8 cellular contexts compared by ENCODE assay signal in the genomic region with DNA sequence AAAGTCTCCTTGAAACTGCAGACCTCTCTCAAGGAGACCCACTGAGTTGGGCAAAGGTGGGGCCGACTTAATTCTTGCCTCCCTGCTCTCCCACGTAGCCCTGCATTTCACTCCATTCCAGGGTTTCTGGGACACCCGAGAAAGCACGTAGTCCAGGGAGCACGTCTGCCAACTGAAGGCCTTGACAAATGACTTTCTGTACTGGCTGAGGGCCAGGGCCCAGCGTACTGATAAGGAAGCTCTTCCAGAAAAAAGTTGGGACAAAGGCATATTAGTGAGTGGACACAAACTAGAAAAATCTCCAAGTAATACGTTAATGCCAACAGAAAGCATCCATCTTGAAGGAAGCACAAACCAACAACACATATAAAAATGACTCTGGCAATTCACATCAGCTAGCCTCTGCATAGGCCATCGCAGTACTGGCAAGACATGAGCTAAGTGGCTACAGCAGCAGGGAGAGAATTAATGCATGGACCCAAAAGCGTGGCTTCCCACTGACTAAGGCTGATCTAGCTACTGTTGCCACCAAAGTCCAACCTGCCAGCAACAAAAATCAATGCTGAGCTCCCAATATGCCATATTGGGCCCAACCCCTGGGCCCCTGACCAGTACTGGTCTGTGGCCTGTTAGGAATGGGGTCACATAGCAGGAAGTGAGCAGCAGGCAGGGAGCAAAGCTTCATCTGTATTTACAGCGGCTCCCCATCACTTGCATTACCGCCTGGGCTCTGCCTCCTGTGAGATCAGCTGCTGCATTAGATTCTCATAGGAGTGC. TPM values are rescaled to one million over a fixed set of nuclear protein-coding genes. Genes with fewer than 3 reads are reported as not detected.
DNase-seq lines count a peak whose midpoint lies in the region; ATAC-seq, FAIRE-seq and TF ChIP-seq lines count a peak whose summit lies in the region.
"Not testable (repeated sequence)": the region's sequence is repeated elsewhere in the genome, so short reads cannot be mapped to it uniquely, and the experiment has no call there.

No MANE protein-coding gene starts in this region.

- peaks cover 0 to 31% (median 11%) of the 10 kb centered on the region in 12 donors for H3K4me1 ChIP-seq in heart left ventricle
- H3K4me1 ChIP-seq in right atrium auricular region: peaks cover 0 to 23% of the 10 kb centered on the region in 2 donors
- H3K4me1 ChIP-seq in HepG2 (ENCODE audit: insufficient read depth, low read length): peaks cover 20% of the 10 kb centered on the region
- not testable (repeated sequence) for H3K4me1 ChIP-seq in spleen

- H3K4me1 Mint-ChIP-seq in nephron: peaks cover 12% of the 10 kb centered on the region

- CTCF ChIA-PET in HepG2 (lab: Yijun Ruan, JAX; ENCODE audit: low intra/inter-chr PET ratio, low total read pairs): not testable (repeated sequence)

- peak overlapping the region; percentile 41 to 89 (median 73) for H3K27ac Mint-ChIP-seq in nephron

- TF ChIP-seq RAD21 in HepG2 (CRISPR knock-in tag; IDR thresholded peaks at IDR 0.05): not testable (repeated sequence)

- not testable (repeated sequence) for H3K9me3 ChIP-seq in heart left ventricle; right atrium auricular region; HepG2 (ENCODE audit: low read length); spleen

- WGBS in heart left ventricle, 4 donors: 28 to 52% (median 39%) methylated on average over 6 to 10 of the region's 11 CpGs
- 8% methylated on average over 2 of the region's 11 CpGs for WGBS in HepG2 (ENCODE audit: low lambda C conversion rate)
- WGBS in spleen, 5 donors: 64 to 83% (median 72%) methylated on average over 6 to 9 of the region's 11 CpGs

- ATAC-seq in heart left ventricle (peak in 3 of 4 donors; percentile 52 to 68 (median 64)), HepG2 (peak; percentile 92)

- POLR2A ChIA-PET in HepG2 (lab: Yijun Ruan, JAX): interaction anchor here (1.0 to 1.4 kb wide), 2 partner anchors 18 to 20 kb away, joined by 3 to 5 read pairs; partner anchors contain the start of gene FUNDC2

- not testable (repeated sequence) for TF ChIP-seq CTCF in fibroblast of pulmonary artery (IDR thresholded peaks at IDR 0.05; ENCODE audit: low read length, missing control alignments); heart left ventricle (IDR thresholded peaks at IDR 0.05); right atrium auricular region (IDR thresholded peaks at IDR 0.05); HepG2 (CRISPR knock-in tag; IDR thresholded peaks at IDR 0.05); nephron (IDR thresholded peaks at IDR 0.05; ENCODE audit: unreplicated experiment in 3 of 3); spleen (IDR thresholded peaks at IDR 0.05 in 8 of 11, conservative IDR thresholded peaks at IDR 0.05 in 3 of 11)

- FAIRE-seq in GM12891 (lab: Jason Lieb, UNC): peak; percentile 80
- FAIRE-seq in HepG2 (lab: Jason Lieb, UNC): not testable (repeated sequence)

- H3K4me3 Mint-ChIP-seq in nephron: not testable (repeated sequence)

- H2AFZ ChIP-seq in HepG2 (ENCODE audit: low read length): peak overlapping the region; percentile 23

- H3K79me2 ChIP-seq in HepG2 (ENCODE audit: insufficient read depth, low read length): not testable (repeated sequence)

- intact Hi-C loops in heart left ventricle (cut with DNase I); HepG2 (cut with micrococcal nuclease; ENCODE audit: unreplicated experiment); spleen (cut with DNase I; ENCODE audit: low total_unique reads): not testable (repeated sequence)

- not testable (repeated sequence) for H3K36me3 ChIP-seq in heart left ventricle; right atrium auricular region; HepG2 (replicated peaks in 1 of 2; ENCODE audit: control insufficient read depth in 1 of 2, insufficient read depth in 2 of 2, low read length in 2 of 2); spleen

- in situ Hi-C loops in HepG2 (cut with HindIII; ENCODE audit: extremely low pct_ligation_motif_present, low pct_unique_long_range_greater_than_20kb): not testable (repeated sequence)

- BruUV-seq in HepG2 (replicated peaks; lab: Mats Ljungman, UMichigan): not testable (repeated sequence)

- TF ChIP-seq POLR2A in GM12891 (IDR thresholded peaks at IDR 0.05; ENCODE audit: low read depth, low read length); heart left ventricle (IDR thresholded peaks at IDR 0.05); HepG2 (IDR thresholded peaks at IDR 0.05; ENCODE audit: insufficient read depth in 1 of 2, low read depth in 2 of 2, low read length in 2 of 2); spleen (IDR thresholded peaks at IDR 0.05): not testable (repeated sequence)

- not testable (repeated sequence) for H3K4me3 ChIP-seq in fibroblast of pulmonary artery (replicated peaks; ENCODE audit: low read depth, low read length); heart left ventricle; right atrium auricular region; spleen
- H3K4me3 ChIP-seq in HepG2 (replicated peaks in 1 of 3; ENCODE audit: insufficient read depth in 1 of 3, low read depth in 2 of 3, low read length in 3 of 3): 0 out of 6 replicates have a peak overlapping the region, but pooled peaks of 1 of the 3 experiments have one; percentile 28

- not testable (repeated sequence) for H3K27me3 Mint-ChIP-seq in nephron (ENCODE audit: low read depth)

- peak overlapping the region; percentile 63 for H3K4me2 ChIP-seq in HepG2 (ENCODE audit: low read depth, low read length)

- not testable (repeated sequence) for H3K27me3 ChIP-seq in heart left ventricle; right atrium auricular region; HepG2 (ENCODE audit: control insufficient read depth in 1 of 2, insufficient read depth in 2 of 2, low read length in 2 of 2); spleen (replicated peaks in 1 of 7)

- H3K27ac ChIP-seq in heart left ventricle (peak overlapping the region in 11 of 12 donors; percentile 31 to 74 (median 53)), right atrium auricular region (peak overlapping the region; percentile 51 to 56), HepG2 (ENCODE audit: extremely low read length, insufficient read depth, low read length) (peak overlapping the region; percentile 54), spleen (peak overlapping the region in 6 of 8 donors; percentile 30 to 64 (median 52))

- H3K36me3 Mint-ChIP-seq in nephron (ENCODE audit: low read depth): not testable (repeated sequence)

- not testable (repeated sequence) for H4K20me1 ChIP-seq in HepG2 (ENCODE audit: insufficient read depth, low read length)

- H3K9me3 Mint-ChIP-seq in nephron: peaks cover 21% of the 10 kb centered on the region

- H3K9ac ChIP-seq in HepG2 (ENCODE audit: insufficient read depth, low read depth, low read length): not testable (repeated sequence)

- DNase-seq in GM12891 (ENCODE audit: insufficient read length, low spot score); heart left ventricle; right atrium auricular region (ENCODE audit: low spot score); spleen: not testable (repeated sequence)
- DNase-seq in amniotic epithelial cell (ENCODE audit: low read depth): peak; percentile 15
- DNase-seq in fibroblast of pulmonary artery (ENCODE audit: low read depth): peak; percentile 39
- peak; percentile 1 for DNase-seq in HepG2 (ENCODE audit: low spot score)

- not testable (repeated sequence) for TF ChIP-seq EP300 in HepG2 (IDR thresholded peaks at IDR 0.05; ENCODE audit: low read depth in 2 of 2, low read length in 2 of 2); HepG2 (CRISPR knock-in tag; IDR thresholded peaks at IDR 0.05; ENCODE audit: borderline replicate concordance)

RNA-seq across cellular contexts. Expression of gene F8, which starts 15.4 kb away (rescaled TPM):
- polyA plus RNA-seq in GM12891 (2012; ENCODE audit: low read depth, missing spikeins): 5.9 TPM
- total RNA-seq in heart left ventricle (10 to 100 TPM; 26.9 to 75.1 (median 44.3) TPM), right atrium auricular region (10 to 100 TPM; 41.2 to 42.9 TPM), HepG2 (2016; rRNA removed; fragmentation: Illumina TruSeq; extraction: Trizol) (0.21 and 0.29 TPM in 2 replicates), spleen (100 to 1,000 TPM in 1 of 7 donors, 10 to 100 TPM in 6; 53.2 to 135 (median 75.6) TPM)
- polyA plus RNA-seq in heart left ventricle (10 to 100 TPM; 32.6 to 60.2 TPM), HepG2 (2011; rRNA removed) (0.37 and 0.61 TPM in 2 replicates), spleen (10 to 100 TPM in 1 of 3 donors, 1 to 10 TPM in 2; 3.4 to 12.1 (median 9.3) TPM)
- 0.10 TPM in 1 of 2 replicates, not detected in the other for total RNA-seq in HepG2 (2016; cell fraction: cytosol; rRNA removed; fragmentation: Illumina TruSeq; extraction: Trizol; ENCODE audit: low read depth)
- 0.13 and 0.76 TPM in 2 replicates for total RNA-seq in HepG2 (2016; cell fraction: insoluble cytoplasmic fraction; rRNA removed; fragmentation: Illumina TruSeq; extraction: Trizol)
- total RNA-seq in HepG2 (2016; cell fraction: membrane; rRNA removed; fragmentation: Illumina TruSeq; extraction: Trizol): 0.34 and 0.40 TPM in 2 replicates
- 0.43 and 0.47 TPM in 2 replicates for total RNA-seq in HepG2 (2016; cell fraction: nucleus; rRNA removed; fragmentation: Illumina TruSeq; extraction: Trizol)
- 0.27 and 0.32 TPM in 2 replicates for polyA plus RNA-seq in HepG2 (2011; cell fraction: cytosol; rRNA removed)
- polyA plus RNA-seq in HepG2 (2011; cell fraction: nucleus; rRNA removed): 0.19 and 0.23 TPM in 2 replicates
- polyA plus RNA-seq in HepG2 (2012): 0.15 and 0.30 TPM in 2 replicates
- polyA plus RNA-seq in HepG2 (2016; cell fraction: cytosol; fragmentation: Illumina TruSeq; extraction: Trizol; ENCODE audit: low read depth): 0.12 and 0.15 TPM in 2 replicates
- 0.32 and 0.61 TPM in 2 replicates for polyA plus RNA-seq in HepG2 (2016; cell fraction: insoluble cytoplasmic fraction; fragmentation: Illumina TruSeq; extraction: Trizol; ENCODE audit: low read depth)
- polyA plus RNA-seq in HepG2 (2016; cell fraction: membrane; fragmentation: Illumina TruSeq; extraction: Trizol; ENCODE audit: low read depth): 0.24 and 0.27 TPM in 2 replicates
- 0.17 and 0.18 TPM in 2 replicates for polyA plus RNA-seq in HepG2 (2016; cell fraction: nucleus; fragmentation: Illumina TruSeq; extraction: Trizol; ENCODE audit: insufficient read depth, low read depth)
- polyA minus RNA-seq in HepG2 (2011; rRNA and poly(A)+ RNA removed; ENCODE audit: low replicate concordance): 0.72 and 2.8 TPM in 2 replicates
- polyA minus RNA-seq in HepG2 (2011; cell fraction: cytosol; rRNA and poly(A)+ RNA removed): 0.49 TPM in 1 of 2 replicates, not detected in the other
- 0.52 and 0.75 TPM in 2 replicates for polyA minus RNA-seq in HepG2 (2011; cell fraction: nucleus; rRNA and poly(A)+ RNA removed)

RNA-seq across cellular contexts. Expression of gene FUNDC2, which starts 19.6 kb away (rescaled TPM):
- polyA plus RNA-seq in GM12891 (2012; ENCODE audit: low read depth, missing spikeins): 104 TPM
- 100 to 1,000 TPM; 147 to 390 (median 259) TPM for total RNA-seq in heart left ventricle
- 100 to 1,000 TPM; 445 TPM for polyA plus RNA-seq in heart left ventricle
- 100 to 1,000 TPM; 146 to 178 TPM for total RNA-seq in right atrium auricular region
- total RNA-seq in HepG2 (2016; rRNA removed; fragmentation: Illumina TruSeq; extraction: Trizol): 65.3 and 81.6 TPM in 2 replicates
- total RNA-seq in HepG2 (2016; cell fraction: cytosol; rRNA removed; fragmentation: Illumina TruSeq; extraction: Trizol; ENCODE audit: low read depth): 48.9 and 60.1 TPM in 2 replicates
- total RNA-seq in HepG2 (2016; cell fraction: insoluble cytoplasmic fraction; rRNA removed; fragmentation: Illumina TruSeq; extraction: Trizol): 66.6 and 82.1 TPM in 2 replicates
- total RNA-seq in HepG2 (2016; cell fraction: membrane; rRNA removed; fragmentation: Illumina TruSeq; extraction: Trizol): 83.8 and 87.5 TPM in 2 replicates
- 23.8 and 26.8 TPM in 2 replicates for total RNA-seq in HepG2 (2016; cell fraction: nucleus; rRNA removed; fragmentation: Illumina TruSeq; extraction: Trizol)
- polyA plus RNA-seq in HepG2 (2011; rRNA removed): 92.9 and 109 TPM in 2 replicates
- 68.4 and 100 TPM in 2 replicates for polyA plus RNA-seq in HepG2 (2011; cell fraction: cytosol; rRNA removed)
- polyA plus RNA-seq in HepG2 (2011; cell fraction: nucleus; rRNA removed): 24.9 and 29.2 TPM in 2 replicates
- 88.7 and 108 TPM in 2 replicates for polyA plus RNA-seq in HepG2 (2012)
- 64.9 and 80.1 TPM in 2 replicates for polyA plus RNA-seq in HepG2 (2016; cell fraction: cytosol; fragmentation: Illumina TruSeq; extraction: Trizol; ENCODE audit: low read depth)
- polyA plus RNA-seq in HepG2 (2016; cell fraction: insoluble cytoplasmic fraction; fragmentation: Illumina TruSeq; extraction: Trizol; ENCODE audit: low read depth): 77.6 and 82.3 TPM in 2 replicates
- polyA plus RNA-seq in HepG2 (2016; cell fraction: membrane; fragmentation: Illumina TruSeq; extraction: Trizol; ENCODE audit: low read depth): 81.0 and 84.5 TPM in 2 replicates
- polyA plus RNA-seq in HepG2 (2016; cell fraction: nucleus; fragmentation: Illumina TruSeq; extraction: Trizol; ENCODE audit: insufficient read depth, low read depth): 43.9 and 46.2 TPM in 2 replicates
- polyA minus RNA-seq in HepG2 (2011; rRNA and poly(A)+ RNA removed; ENCODE audit: low replicate concordance): 35.6 and 56.8 TPM in 2 replicates
- polyA minus RNA-seq in HepG2 (2011; cell fraction: cytosol; rRNA and poly(A)+ RNA removed): 13.1 and 17.3 TPM in 2 replicates
- 18.0 and 23.9 TPM in 2 replicates for polyA minus RNA-seq in HepG2 (2011; cell fraction: nucleus; rRNA and poly(A)+ RNA removed)
- 10 to 100 TPM; 29.3 to 66.3 (median 52.7) TPM for total RNA-seq in spleen
- 100 to 1,000 TPM in 2 of 3 donors, 10 to 100 TPM in 1; 68.4 to 113 (median 109) TPM for polyA plus RNA-seq in spleen

Comparison
In these comparisons a context has a peak if more than half of its experiments do, and no peak if none do; other contexts are left out.
1. RNA of gene F8, which starts 15.4 kb away (total RNA-seq): 53.2 to 135 TPM in spleen, 26.9 to 75.1 TPM in heart left ventricle and 41.2 to 42.9 TPM in right atrium auricular region; 0.10 to 0.76 TPM in HepG2; every median in the first group is over 10 times any median in the second.
2. Peak in every context shown above with its lines, with median percentiles within 50 percentile points of each other: H3K27ac ChIP-seq.